1 cellular context compared by ENCODE assay signal in genomic region chr1:76239470-76239918, GRCh38.
A peak's percentile ranks its signal among the peaks of the same experiment; 100 is the strongest.
TF ChIP-seq lines count a peak whose summit lies in the region.

No MANE protein-coding gene starts in this region.

TF ChIP-seq in HEK293, 187 proteins besides CTCF, POLR2A, EP300 and RAD21 (continued from another document):
- TF ChIP-seq PATZ1 (tag by site-specific recombination; IDR thresholded peaks at IDR 0.05) (0 out of 2 replicates have a peak, but pooled peaks have one; percentile 20), ZNF341 (tag by site-specific recombination; IDR thresholded peaks at IDR 0.05; ENCODE audit: low read depth) (peak; percentile 62), ZNF843 (tag by site-specific recombination; IDR thresholded peaks at IDR 0.05) (peak; percentile 87), OSR2 (tag by site-specific recombination; IDR thresholded peaks at IDR 0.05) (0 out of 2 replicates have a peak, but pooled peaks have one; percentile 48), PBX3 (CRISPR knock-in tag; IDR thresholded peaks at IDR 0.05) (no peak), PRDM10 (tag by site-specific recombination; IDR thresholded peaks at IDR 0.05) (peak; percentile 90), ZBTB48 (tag by site-specific recombination; IDR thresholded peaks at IDR 0.05) (peak; percentile 61), ZNF335 (tag by site-specific recombination; conservative IDR thresholded peaks at IDR 0.05) (no peak), EGR2 (tag by site-specific recombination; IDR thresholded peaks at IDR 0.05; ENCODE audit: low read depth) (0 out of 2 replicates have a peak, but pooled peaks have one; percentile 13), ZNF398 (tag by site-specific recombination; IDR thresholded peaks at IDR 0.05) (peak; percentile 91), ZNF639 (tag by site-specific recombination; IDR thresholded peaks at IDR 0.05) (no peak), TRIM28 (IDR thresholded peaks at IDR 0.05; ENCODE audit: borderline replicate concordance, low read length) (peak; percentile 85), ZNF18 (tag by site-specific recombination; IDR thresholded peaks at IDR 0.05) (0 out of 2 replicates have a peak, but pooled peaks have one; percentile 14), ZNF292 (tag by site-specific recombination; IDR thresholded peaks at IDR 0.05; ENCODE audit: borderline replicate concordance, low read depth) (no peak), ZNF24 (tag by site-specific recombination; IDR thresholded peaks at IDR 0.05) (peak; percentile 63), ZNF26 (tag by site-specific recombination; IDR thresholded peaks at IDR 0.05) (no peak), KLF9 (tag by site-specific recombination; IDR thresholded peaks at IDR 0.05; ENCODE audit: low read depth) (no peak), ZNF560 (tag by site-specific recombination; IDR thresholded peaks at IDR 0.05; ENCODE audit: borderline replicate concordance) (no peak), SCRT1 (tag by site-specific recombination; IDR thresholded peaks at IDR 0.05; ENCODE audit: borderline replicate concordance) (no peak), MZF1 (tag by site-specific recombination; IDR thresholded peaks at IDR 0.05; ENCODE audit: borderline replicate concordance) (peak; percentile 87), ZNF501 (tag by site-specific recombination; IDR thresholded peaks at IDR 0.05) (0 out of 2 replicates have a peak, but pooled peaks have one; percentile 63), WT1 (tag by site-specific recombination; IDR thresholded peaks at IDR 0.05) (peak; percentile 97), ZBTB8A (tag by site-specific recombination; IDR thresholded peaks at IDR 0.05) (0 out of 2 replicates have a peak, but pooled peaks have one; percentile 17), FEZF1 (tag by site-specific recombination; IDR thresholded peaks at IDR 0.05) (peak; percentile 67), ZBTB7A (tag by site-specific recombination; IDR thresholded peaks at IDR 0.05; ENCODE audit: low read depth) (no peak)
